Comparison of ENCODE assay signal across 8 cellular contexts in genomic region chr11:125624756-125625213, GRCh38. TPM values are rescaled to one million over a fixed set of nuclear protein-coding genes. Genes with fewer than 3 reads are reported as not detected.
DNase-seq lines count a peak whose midpoint lies in the region; TF ChIP-seq lines count a peak whose summit lies in the region.

CHEK1 (plus strand) TSS chr11:125625163; CDS start chr11:125626769, 1,606 bp downstream.

- H3K4me1 Mint-ChIP-seq in activated T-cell treated with anti-CD3 and anti-CD28 coated beads, Interleukin-2, amount 50 U/mL, for 24 hours (ENCODE audit: low read depth): peaks cover 25% of the 10 kb centered on the region

- H3K4me1 ChIP-seq in adrenal gland (replicated peaks in 1 of 2): peaks cover 6 to 18% of the 10 kb centered on the region in 2 donors
- H3K4me1 ChIP-seq in thyroid gland: peaks cover 9 to 15% of the 10 kb centered on the region in 2 donors

- no peaks in the 10 kb centered on the region for H3K9me3 ChIP-seq in adrenal gland (replicated peaks in 1 of 3)
- H3K9me3 ChIP-seq in thyroid gland: no peaks in the 10 kb centered on the region

- WGBS in adrenal gland, 4 donors: 60 to 68% (median 63%) methylated on average over 9 of the region's 9 CpGs
- WGBS in thyroid gland, 2 donors: 55 to 64% methylated on average over 9 of the region's 9 CpGs

- H3K27me3 Mint-ChIP-seq in activated T-cell treated with anti-CD3 and anti-CD28 coated beads, Interleukin-2, amount 50 U/mL, for 24 hours: no peaks in the 10 kb centered on the region

- peak within 1 kb of the TSS; percentile 98 for H3K27ac Mint-ChIP-seq in activated T-cell treated with anti-CD3 and anti-CD28 coated beads, Interleukin-2, amount 50 U/mL, for 24 hours

- TF ChIP-seq CTCF in adrenal gland (IDR thresholded peaks at IDR 0.05): no peak
- no peak for TF ChIP-seq CTCF in thyroid gland (IDR thresholded peaks at IDR 0.05)

- peak within 1 kb of the TSS; percentile 92 for H3K4me3 Mint-ChIP-seq in activated T-cell treated with anti-CD3 and anti-CD28 coated beads, Interleukin-2, amount 50 U/mL, for 24 hours

- H3K9me3 Mint-ChIP-seq in activated T-cell treated with anti-CD3 and anti-CD28 coated beads, Interleukin-2, amount 50 U/mL, for 24 hours: no peaks in the 10 kb centered on the region

- peaks cover 92% of the 10 kb centered on the region for H3K36me3 Mint-ChIP-seq in activated T-cell treated with anti-CD3 and anti-CD28 coated beads, Interleukin-2, amount 50 U/mL, for 24 hours (ENCODE audit: low read depth)

- intact Hi-C loops in adrenal gland (cut with DNase I) (loop anchor here (10.0 kb wide), 1 partner anchor 250 kb away; no protein-coding TSS in a partner anchor), thyroid gland (cut with DNase I) (loop anchor here (10.0 kb wide), 1 partner anchor 250 kb away; no protein-coding TSS in a partner anchor)

- no peak for TF ChIP-seq POLR2A in adrenal gland (IDR thresholded peaks at IDR 0.05)
- no peak for TF ChIP-seq POLR2A in thyroid gland (IDR thresholded peaks at IDR 0.05)

- H3K4me3 ChIP-seq in adrenal gland (peak within 1 kb of the TSS; percentile 13 to 62 (median 46)), thyroid gland (replicated peaks in 1 of 3) (peak within 1 kb of the TSS; percentile 12 to 67 (median 62))

- H3K27me3 ChIP-seq in adrenal gland (no peaks in the 10 kb centered on the region), layer of hippocampus (ENCODE audit: control insufficient read depth, insufficient read depth, low read length) (no peaks in the 10 kb centered on the region), thyroid gland (no peaks in the 10 kb centered on the region)

- H3K27ac ChIP-seq in adrenal gland (peak within 1 kb of the TSS; percentile 57 to 93 (median 88)), layer of hippocampus (ENCODE audit: low read depth, low read length) (peak within 1 kb of the TSS; percentile 97), thyroid gland (peak within 1 kb of the TSS; percentile 89 to 95 (median 93))

- peaks cover 0 to 22% of the 10 kb centered on the region in 2 donors for H3K36me3 ChIP-seq in adrenal gland (replicated peaks in 1 of 2)
- H3K36me3 ChIP-seq in thyroid gland: peaks cover 21% of the 10 kb centered on the region in 2 donors

- DNase-seq in activated T-cell treated with anti-CD3 and anti-CD28 coated beads, Interleukin-2, amount 50 U/mL, for 24 hours: no peak
- DNase-seq in activated T-cell treated with anti-CD3 and anti-CD28 coated beads, Interleukin-2, amount 50 U/mL, for 1 hour: no peak
- DNase-seq in adrenal gland: peak in 3 of 7 donors; percentile 16 to 54 (median 22)
- DNase-seq in thyroid gland: peak in 1 of 2 donors; percentile 8
- no peak for DNase-seq in LoVo (ENCODE audit: low spot score)
- DNase-seq in NK-92 (lab: John Stamatoyannopoulos, UW; ENCODE audit: unreplicated experiment): no peak
- DNase-seq in activated CD4-positive, alpha-beta T cell treated with anti-CD3 and anti-CD28 coated beads, Interleukin-2, amount 50 U/mL, for 48 hours: no peak

RNA-seq across cellular contexts. Expression of gene CHEK1, which starts in this region (rescaled TPM):
- total RNA-seq in adrenal gland (1 to 10 TPM; 1.2 to 6.2 (median 2.1) TPM), thyroid gland (1 to 10 TPM in 3 of 4 donors, under 1 TPM in 1; 0.78 to 3.4 (median 1.4) TPM)
- 1 to 10 TPM in 1 of 3 donors, under 1 TPM in 2; 0.51 to 3.3 (median 0.72) TPM for polyA plus RNA-seq in adrenal gland
